8 cellular contexts compared by ENCODE assay signal in genomic region chr12:6277982-6278438, GRCh38. TPM values are rescaled to one million over a fixed set of nuclear protein-coding genes. Genes with fewer than 3 reads are reported as not detected.
DNase-seq lines count a peak whose midpoint lies in the region; ATAC-seq and TF ChIP-seq lines count a peak whose summit lies in the region.

No MANE protein-coding gene starts in this region.

- H2BK120ac ChIP-seq in mesenchymal stem cell (ENCODE audit: low read depth, low read length): peak overlapping the region; percentile 94

- no peak overlapping the region for H3K23ac ChIP-seq in mesenchymal stem cell (ENCODE audit: low read length in 2 of 2)

- peak overlapping the region; percentile 78 for H3K4me3 Mint-ChIP-seq in stimulated activated naive CD8-positive, alpha-beta T cell treated with anti-CD3 and anti-CD28 coated beads, Interleukin-15, Interleukin-2, amounts not matched to agents 100 ng/mL and 50 ng/mL, for 24 hours

- H3K4me2 ChIP-seq in Loucy (ENCODE audit: low read depth, low read length, poor library complexity, severe bottlenecking) (peak overlapping the region; percentile 80), mesenchymal stem cell (ENCODE audit: low read length, poor library complexity, severe bottlenecking) (peak overlapping the region; percentile 84)

- H3K27ac ChIP-seq in A673 (ENCODE audit: low read depth, low read length, poor library complexity, severe bottlenecking) (peak overlapping the region; percentile 80), body of pancreas (peak overlapping the region; percentile 91 to 99 (median 98)), mesenchymal stem cell (ENCODE audit: low read length, poor library complexity, severe bottlenecking) (no peak overlapping the region)

- no peaks in the 10 kb centered on the region for H4K20me1 ChIP-seq in Loucy (ENCODE audit: insufficient read depth, low read length, poor library complexity, severe bottlenecking)

- no peaks in the 10 kb centered on the region for H3K79me1 ChIP-seq in mesenchymal stem cell (replicated peaks; ENCODE audit: low read length, poor library complexity, severe bottlenecking)

- H3K4me3 ChIP-seq in A673 (ENCODE audit: low read depth, low read length, poor library complexity, severe bottlenecking) (peak overlapping the region; percentile 55), Loucy (ENCODE audit: low read length, poor library complexity, severe bottlenecking) (peak overlapping the region; percentile 73), body of pancreas (no peak overlapping the region), mesenchymal stem cell (ENCODE audit: insufficient read depth in 1 of 2, low read depth in 1 of 2, low read length in 2 of 2) (peak overlapping the region in 1 of 2 experiments; percentile 70)

- H2BK5ac ChIP-seq in mesenchymal stem cell (ENCODE audit: low read depth, low read length, poor library complexity, severe bottlenecking): no peak overlapping the region

- POLR2A ChIA-PET in A673 (lab: Charles Lee; ENCODE audit: low non-redundant PET): no interaction called here

- no peaks in the 10 kb centered on the region for H3K36me3 Mint-ChIP-seq in stimulated activated naive CD8-positive, alpha-beta T cell treated with anti-CD3 and anti-CD28 coated beads, Interleukin-15, Interleukin-2, amounts not matched to agents 100 ng/mL and 50 ng/mL, for 24 hours (ENCODE audit: low read depth)

- peak overlapping the region; percentile 75 for H3K9ac ChIP-seq in Loucy (ENCODE audit: low read depth, low read length, poor library complexity, severe bottlenecking)
- H3K9ac ChIP-seq in mesenchymal stem cell (ENCODE audit: low read length): peak overlapping the region; percentile 87

- H3K79me2 ChIP-seq in Loucy (ENCODE audit: insufficient read depth, low read length): no peaks in the 10 kb centered on the region

- H3K9me3 Mint-ChIP-seq in stimulated activated naive CD8-positive, alpha-beta T cell treated with anti-CD3 and anti-CD28 coated beads, Interleukin-15, Interleukin-2, amounts not matched to agents 100 ng/mL and 50 ng/mL, for 24 hours: no peaks in the 10 kb centered on the region

- peak overlapping the region in 1 of 2 experiments; percentile 50 for H2BK12ac ChIP-seq in mesenchymal stem cell (ENCODE audit: low read length in 2 of 2)

- H3K36me3 ChIP-seq in A673 (ENCODE audit: insufficient read depth, low read length, poor library complexity, severe bottlenecking) (no peaks in the 10 kb centered on the region), Loucy (ENCODE audit: insufficient read depth, low read length) (no peaks in the 10 kb centered on the region), body of pancreas (replicated peaks in 1 of 2; ENCODE audit: insufficient read depth in 1 of 2, low read depth in 2 of 2) (no peaks in the 10 kb centered on the region), mesenchymal stem cell (ENCODE audit: control insufficient read depth in 1 of 2, insufficient read depth in 2 of 2, low read depth in 1 of 2, low read length in 2 of 2) (no peaks in the 10 kb centered on the region)

- intact Hi-C loops in A673 (cut with micrococcal nuclease; ENCODE audit: unreplicated experiment) (loop anchor here (5.0 kb wide), 1 partner anchor 296 kb away; no protein-coding TSS in a partner anchor), body of pancreas (cut with DNase I) (no loop called here)

- CTCF ChIA-PET in A673 (lab: Charles Lee): no interaction called here

- H2AK5ac ChIP-seq in mesenchymal stem cell (ENCODE audit: low read length, severe bottlenecking): no peak overlapping the region

- H2BK15ac ChIP-seq in mesenchymal stem cell (ENCODE audit: low read depth, poor library complexity, severe bottlenecking): peak overlapping the region; percentile 87

- BruUV-seq in A673 (replicated peaks; lab: Mats Ljungman, UMichigan): TSS peak; percentile 81

- H3K27ac Mint-ChIP-seq in stimulated activated naive CD8-positive, alpha-beta T cell treated with anti-CD3 and anti-CD28 coated beads, Interleukin-15, Interleukin-2, amounts not matched to agents 100 ng/mL and 50 ng/mL, for 24 hours: peak overlapping the region; percentile 58

- H3K9me3 ChIP-seq in A673 (ENCODE audit: low read depth, low read length, poor library complexity, severe bottlenecking) (no peaks in the 10 kb centered on the region), Loucy (ENCODE audit: insufficient read depth, low read depth, low read length) (no peaks in the 10 kb centered on the region), body of pancreas (no peaks in the 10 kb centered on the region), mesenchymal stem cell (ENCODE audit: control insufficient read depth, low read length) (no peaks in the 10 kb centered on the region)

- WGBS in body of pancreas, 2 donors: 6 to 16% methylated on average over 13 to 15 of the region's 15 CpGs
- WGBS in mesenchymal stem cell: 66% methylated on average over 15 of the region's 15 CpGs

- TF ChIP-seq CTCF in A673 (conservative IDR thresholded peaks at IDR 0.05; ENCODE audit: low read depth, low read length): no peak
- TF ChIP-seq CTCF in GM20000 (IDR thresholded peaks at IDR 0.05; ENCODE audit: extremely low read depth, missing control alignments): no peak
- TF ChIP-seq CTCF in Loucy (conservative IDR thresholded peaks at IDR 0.05; ENCODE audit: low read length): no peak
- no peak for TF ChIP-seq CTCF in body of pancreas (IDR thresholded peaks at IDR 0.05)

- H4K8ac ChIP-seq in mesenchymal stem cell (ENCODE audit: low read length): peak overlapping the region; percentile 91

- peak in 2 of 3 donors; percentile 74 to 87 for TF ChIP-seq POLR2A in body of pancreas (IDR thresholded peaks at IDR 0.05)

- H3F3A ChIP-seq in Loucy (ENCODE audit: low read depth): no peaks in the 10 kb centered on the region

- H3K27me3 ChIP-seq in A673 (replicated peaks; ENCODE audit: insufficient read depth, low read depth, low read length, poor library complexity) (no peaks in the 10 kb centered on the region), Loucy (ENCODE audit: insufficient read depth, low read length, poor library complexity, severe bottlenecking) (no peaks in the 10 kb centered on the region), body of pancreas (no peaks in the 10 kb centered on the region), mesenchymal stem cell (ENCODE audit: control insufficient read depth in 1 of 2, insufficient read depth in 1 of 2, low read length in 2 of 2) (peaks cover 0 to 11% of the 10 kb centered on the region in 2 experiments)

- peak; percentile 43 for ATAC-seq in body of pancreas

- peak overlapping the region; percentile 29 to 65 for H3K4ac ChIP-seq in mesenchymal stem cell (ENCODE audit: low read depth in 1 of 2, low read length in 2 of 2)

- H3K4me1 ChIP-seq in A673 (ENCODE audit: insufficient read depth, low read length, poor library complexity, severe bottlenecking) (peaks cover 7% of the 10 kb centered on the region), Loucy (ENCODE audit: insufficient read depth, low read length, poor library complexity, severe bottlenecking) (peaks cover 6% of the 10 kb centered on the region), body of pancreas (peaks cover 34% of the 10 kb centered on the region), mesenchymal stem cell (ENCODE audit: control insufficient read depth, insufficient read depth, low read depth, low read length) (peaks cover 35% of the 10 kb centered on the region)

- H3K14ac ChIP-seq in mesenchymal stem cell (ENCODE audit: low read length in 2 of 2): peak overlapping the region in 1 of 2 experiments; percentile 44

- H4K91ac ChIP-seq in mesenchymal stem cell (ENCODE audit: low read length): peak overlapping the region; percentile 87

- H3K18ac ChIP-seq in mesenchymal stem cell (ENCODE audit: low read depth in 1 of 2, low read length in 2 of 2): peak overlapping the region; percentile 68 to 82

- no peak for DNase-seq in A673 (ENCODE audit: low spot score)
- DNase-seq in GM20000 (ENCODE audit: low spot score): peak; percentile 70
- DNase-seq in body of pancreas: peak; percentile 73 to 78 (median 78)
- no peak for DNase-seq in mesenchymal stem cell
- DNase-seq in EL: no peak
- no peak for DNase-seq in SIG-M5 (lab: John Stamatoyannopoulos, UW)

- peak overlapping the region; percentile 94 for H2AFZ ChIP-seq in Loucy (ENCODE audit: low read length)
- peak overlapping the region; percentile 30 for H2AFZ ChIP-seq in mesenchymal stem cell (ENCODE audit: low read depth, low read length)

- peaks cover 11% of the 10 kb centered on the region for H3K4me1 Mint-ChIP-seq in stimulated activated naive CD8-positive, alpha-beta T cell treated with anti-CD3 and anti-CD28 coated beads, Interleukin-15, Interleukin-2, amounts not matched to agents 100 ng/mL and 50 ng/mL, for 24 hours (ENCODE audit: low read depth)

- peaks cover 52% of the 10 kb centered on the region for H3K27me3 Mint-ChIP-seq in stimulated activated naive CD8-positive, alpha-beta T cell treated with anti-CD3 and anti-CD28 coated beads, Interleukin-15, Interleukin-2, amounts not matched to agents 100 ng/mL and 50 ng/mL, for 24 hours

- no peaks in the 10 kb centered on the region for H3K9me2 ChIP-seq in Loucy (replicated peaks; ENCODE audit: low read depth, low read length)

RNA-seq across cellular contexts. Expression of gene PLEKHG6, which starts 32.5 kb away (rescaled TPM):
- total RNA-seq in A673 (2021) (1.0 TPM in 1 of 2 replicates, not detected in the other), body of pancreas (10 to 100 TPM in 1 of 2 donors, 1 to 10 TPM in 1; 7.0 to 16.2 TPM)
- 0.15 TPM for polyA plus RNA-seq in mesenchymal stem cell (2013, experiment 1 of 2)
- polyA plus RNA-seq in mesenchymal stem cell (2013, experiment 2 of 2): 0.23 TPM

Comparison
In these comparisons a context has a peak if more than half of its experiments do, and no peak if none do; other contexts are left out.
1. DNase-seq: peak in GM20000 (single experiment) and body of pancreas (4 of 4); none in A673 (single experiment), mesenchymal stem cell (single experiment), EL (single experiment) and SIG-M5 (single experiment).
2. H3K4me3 ChIP-seq: peak in A673 (single experiment) and Loucy (single experiment); none in body of pancreas (0 of 2).